ENCODE assay signal across 1 cellular context in the genomic region with DNA sequence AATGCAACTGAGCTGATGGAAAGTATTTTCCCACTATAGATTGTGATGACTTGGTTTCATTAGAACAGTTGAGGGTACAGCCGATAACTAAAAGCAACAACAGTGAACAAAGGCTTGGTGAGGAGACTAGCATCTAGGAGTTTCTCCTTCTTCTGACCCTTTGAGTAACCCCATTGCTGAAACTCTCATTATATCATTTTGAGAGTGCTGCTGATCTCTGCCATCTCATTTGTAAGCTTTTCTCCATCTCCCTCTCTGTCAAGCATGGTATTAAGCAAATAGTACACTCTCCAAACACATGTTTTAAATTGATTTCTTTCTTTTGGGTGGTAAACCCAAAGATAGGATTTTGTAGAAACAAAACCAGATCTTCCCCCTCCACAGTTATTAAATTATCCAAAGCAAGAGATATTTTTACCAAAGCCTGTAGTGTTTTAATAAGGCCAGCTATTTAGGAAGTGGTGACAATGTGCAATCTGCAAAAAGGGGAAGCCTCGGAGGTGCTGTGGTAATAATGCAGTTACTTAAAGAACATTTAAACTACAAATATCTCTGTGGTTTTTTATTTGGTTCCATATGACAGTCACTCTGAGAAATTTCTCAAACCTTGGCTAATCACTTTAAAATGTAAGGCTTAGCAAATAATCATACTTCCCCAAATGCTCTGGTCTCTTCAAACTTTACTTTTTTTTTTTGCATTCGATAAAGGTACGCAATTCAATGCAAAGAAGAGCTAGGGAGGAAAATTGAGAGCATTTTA.
TF ChIP-seq lines count a peak whose summit lies in the region.

No MANE protein-coding gene starts in this region.

TF ChIP-seq in IMR-90, 13 proteins besides CTCF, POLR2A, EP300 and RAD21 (continued from another document):
- TF ChIP-seq, protein P1, sequence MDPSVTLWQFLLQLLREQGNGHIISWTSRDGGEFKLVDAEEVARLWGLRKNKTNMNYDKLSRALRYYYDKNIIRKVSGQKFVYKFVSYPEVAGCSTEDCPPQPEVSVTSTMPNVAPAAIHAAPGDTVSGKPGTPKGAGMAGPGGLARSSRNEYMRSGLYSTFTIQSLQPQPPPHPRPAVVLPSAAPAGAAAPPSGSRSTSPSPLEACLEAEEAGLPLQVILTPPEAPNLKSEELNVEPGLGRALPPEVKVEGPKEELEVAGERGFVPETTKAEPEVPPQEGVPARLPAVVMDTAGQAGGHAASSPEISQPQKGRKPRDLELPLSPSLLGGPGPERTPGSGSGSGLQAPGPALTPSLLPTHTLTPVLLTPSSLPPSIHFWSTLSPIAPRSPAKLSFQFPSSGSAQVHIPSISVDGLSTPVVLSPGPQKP (IDR thresholded peaks at IDR 0.05; ENCODE audit: borderline replicate concordance, low read depth, low read length) = no peak
- TF ChIP-seq MAZ (IDR thresholded peaks at IDR 0.05; ENCODE audit: borderline replicate concordance, low read depth, low read length) (no peak), RFX5 (IDR thresholded peaks at IDR 0.05; ENCODE audit: low read depth, low read length) (no peak), USF2 (IDR thresholded peaks at IDR 0.05; ENCODE audit: low read depth, low read length) (no peak)
TF ChIP-seq in IMR-90: peak in this region for 0.
